Comparison of ENCODE assay signal across 28 cellular contexts in the genomic region with DNA sequence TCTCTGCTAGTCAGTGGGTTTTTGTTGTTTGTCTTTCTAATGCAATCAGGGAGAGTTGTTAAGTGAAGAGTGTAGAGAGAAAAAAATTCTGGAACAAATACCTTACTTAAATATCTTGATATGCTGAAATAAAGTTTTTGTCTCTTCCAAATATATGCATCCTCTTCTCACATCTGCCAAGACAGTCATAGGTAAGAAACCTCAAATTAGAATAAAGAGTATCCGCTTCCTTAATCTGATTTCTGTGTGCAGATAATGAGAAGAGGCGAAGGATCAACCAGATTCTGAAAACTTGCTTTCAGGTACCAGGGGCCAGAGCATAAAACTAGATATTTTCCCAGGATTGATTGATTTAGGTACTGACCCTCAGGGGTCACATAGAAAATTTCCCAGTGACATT. TPM values are rescaled to one million over a fixed set of nuclear protein-coding genes. Genes with fewer than 3 reads are reported as not detected.
A peak's percentile ranks its signal among the peaks of the same experiment; 100 is the strongest.
DNase-seq lines count a peak whose midpoint lies in the region; ATAC-seq, FAIRE-seq and TF ChIP-seq lines count a peak whose summit lies in the region.
"Had no signal": no experiment of that assay in that cellular context is flagged by ENCODE, and none has a peak within 500 bp of the region (broad histone marks: within the 10 kb centered on the region; RNA-seq: fewer than 3 reads in every experiment).

No MANE protein-coding gene starts in this region.

- no CpG with 5 or more reads among the region's 2 CpGs for WGBS in mesendoderm (ENCODE audit: extremely low coverage, insufficient coverage, low lambda C conversion rate)
- WGBS in suprapubic skin: 88% methylated on average over 2 of the region's 2 CpGs

- H2BK5ac ChIP-seq in mesendoderm (ENCODE audit: low read length): no peak overlapping the region

- H3K56ac ChIP-seq in mesendoderm (ENCODE audit: low read length): no peak overlapping the region

- no peaks in the 10 kb centered on the region for H4K20me1 ChIP-seq in endothelial cell of umbilical vein (replicated peaks; ENCODE audit: control insufficient read depth, extremely low read depth, insufficient read depth, low read length)

- no peak overlapping the region for H3K4ac ChIP-seq in mesendoderm (ENCODE audit: low read depth, low read length)

- TF ChIP-seq CTCF in endothelial cell of umbilical vein (IDR thresholded peaks at IDR 0.05; ENCODE audit: extremely low read depth in 1 of 2, insufficient read depth in 1 of 2, low read depth in 1 of 2, low read length in 2 of 2): no peak
- no peak for TF ChIP-seq CTCF in suprapubic skin (IDR thresholded peaks at IDR 0.05)

- H4K5ac ChIP-seq in mesendoderm (ENCODE audit: low read length): no peak overlapping the region

- peaks cover 8% of the 10 kb centered on the region for H3K9me3 Mint-ChIP-seq in activated naive CD8-positive, alpha-beta T cell treated with anti-CD3 and anti-CD28 coated beads, Interleukin-2, amount 10 ng/mL, durations not matched to agents 7 days and 5 days
- H3K9me3 Mint-ChIP-seq in activated naive CD8-positive, alpha-beta T cell treated with anti-CD3 and anti-CD28 coated beads, Interleukin-2, amount 50 U/mL, for 24 hours: peaks cover 12% of the 10 kb centered on the region
- H3K9me3 Mint-ChIP-seq: immature natural killer cell had no signal

- no peak overlapping the region for H2AFZ ChIP-seq in endothelial cell of umbilical vein (ENCODE audit: low read depth, low read length)

- H3K23ac ChIP-seq in mesendoderm (ENCODE audit: low read length): no peak overlapping the region

- H3K36me3 ChIP-seq in endothelial cell of umbilical vein (ENCODE audit: control insufficient read depth in 2 of 2, extremely low read depth in 1 of 2, insufficient read depth in 2 of 2, low read length in 2 of 2) (no peaks in the 10 kb centered on the region), mesendoderm (ENCODE audit: control insufficient read depth, insufficient read depth, low read length) (no peaks in the 10 kb centered on the region), suprapubic skin (no peaks in the 10 kb centered on the region)
- H3K36me3 ChIP-seq in effector memory CD4-positive, alpha-beta T cell (ENCODE audit: control insufficient read depth, insufficient read depth, low read length): no peaks in the 10 kb centered on the region
- H3K36me3 ChIP-seq: BE2C, SJSA1, tibial artery had no signal

- H3K9me3 ChIP-seq in endothelial cell of umbilical vein (replicated peaks; ENCODE audit: control insufficient read depth, insufficient read depth, low read length): no peaks in the 10 kb centered on the region
- H3K9me3 ChIP-seq in suprapubic skin: peaks cover 3% of the 10 kb centered on the region
- H3K9me3 ChIP-seq in effector memory CD4-positive, alpha-beta T cell (ENCODE audit: control insufficient read depth, low read length): no peaks in the 10 kb centered on the region
- H3K9me3 ChIP-seq: BE2C, psoas muscle, SJSA1 had no signal

- BruUV-seq in endothelial cell of umbilical vein (replicated peaks; lab: Mats Ljungman, UMichigan): no TSS peak

- ATAC-seq in activated naive CD8-positive, alpha-beta T cell treated with anti-CD3 and anti-CD28 coated beads, Interleukin-2, amount 10 ng/mL, durations not matched to agents 7 days and 5 days (ENCODE audit: low read depth): peak; percentile 45
- ATAC-seq in activated naive CD8-positive, alpha-beta T cell treated with anti-CD3 and anti-CD28 coated beads, Interleukin-2, amount 50 U/mL, for 24 hours: no peak
- ATAC-seq: K562, left colon, psoas muscle had no signal

- TF ChIP-seq EP300 in suprapubic skin (IDR thresholded peaks at IDR 0.05): no peak

- no peaks in the 10 kb centered on the region for H3K27me3 Mint-ChIP-seq in activated naive CD8-positive, alpha-beta T cell treated with anti-CD3 and anti-CD28 coated beads, Interleukin-2, amount 10 ng/mL, durations not matched to agents 7 days and 5 days
- no peaks in the 10 kb centered on the region for H3K27me3 Mint-ChIP-seq in activated naive CD8-positive, alpha-beta T cell treated with anti-CD3 and anti-CD28 coated beads, Interleukin-2, amount 50 U/mL, for 24 hours
- H3K27me3 Mint-ChIP-seq: stimulated activated naive CD8-positive, alpha-beta T cell treated with anti-CD3 and anti-CD28 coated beads, Interleukin-15, Interleukin-2, amounts not matched to agents 100 ng/mL and 50 ng/mL, for 24 hours had no signal

- H2BK120ac ChIP-seq in mesendoderm (ENCODE audit: low read depth, low read length): no peak overlapping the region

- H3K27me3 ChIP-seq in endothelial cell of umbilical vein (ENCODE audit: control insufficient read depth in 2 of 2, insufficient read depth in 2 of 2, low read length in 2 of 2): no peaks in the 10 kb centered on the region
- H3K27me3 ChIP-seq in mesendoderm (ENCODE audit: insufficient read depth, low read length, poor library complexity): no peaks in the 10 kb centered on the region
- H3K27me3 ChIP-seq in suprapubic skin: no peaks in the 10 kb centered on the region
- H3K27me3 ChIP-seq in effector memory CD4-positive, alpha-beta T cell (replicated peaks; ENCODE audit: control insufficient read depth, insufficient read depth, low read length, poor library complexity, severe bottlenecking): no peaks in the 10 kb centered on the region
- H3K27me3 ChIP-seq: BE2C, tibial artery had no signal

- H3K79me1 ChIP-seq in mesendoderm (ENCODE audit: low read length): no peaks in the 10 kb centered on the region

- H2BK15ac ChIP-seq in mesendoderm (replicated peaks; ENCODE audit: low read depth): no peak overlapping the region

- H3K4me1 Mint-ChIP-seq in activated naive CD8-positive, alpha-beta T cell treated with anti-CD3 and anti-CD28 coated beads, Interleukin-2, amount 10 ng/mL, durations not matched to agents 7 days and 5 days: peaks cover 13% of the 10 kb centered on the region
- peaks cover 24% of the 10 kb centered on the region for H3K4me1 Mint-ChIP-seq in activated naive CD8-positive, alpha-beta T cell treated with anti-CD3 and anti-CD28 coated beads, Interleukin-2, amount 50 U/mL, for 24 hours
- H3K4me1 Mint-ChIP-seq: immature natural killer cell had no signal

- no peak for TF ChIP-seq POLR2A in endothelial cell of umbilical vein (IDR thresholded peaks at IDR 0.05; ENCODE audit: low read depth, low read length)
- TF ChIP-seq POLR2A in suprapubic skin (IDR thresholded peaks at IDR 0.05): no peak

- H3K4me3 Mint-ChIP-seq in activated naive CD8-positive, alpha-beta T cell treated with anti-CD3 and anti-CD28 coated beads, Interleukin-2, amount 10 ng/mL, durations not matched to agents 7 days and 5 days: peak overlapping the region; percentile 43
- H3K4me3 Mint-ChIP-seq in activated naive CD8-positive, alpha-beta T cell treated with anti-CD3 and anti-CD28 coated beads, Interleukin-2, amount 50 U/mL, for 24 hours: no peak overlapping the region
- H3K4me3 Mint-ChIP-seq: immature natural killer cell; stimulated activated naive CD8-positive, alpha-beta T cell treated with anti-CD3 and anti-CD28 coated beads, Interleukin-15, Interleukin-2, amounts not matched to agents 100 ng/mL and 50 ng/mL, for 24 hours had no signal

- H3K9ac ChIP-seq in endothelial cell of umbilical vein (replicated peaks; ENCODE audit: extremely low read depth, insufficient read depth, low read length): no peak overlapping the region
- no peak overlapping the region for H3K9ac ChIP-seq in mesendoderm (ENCODE audit: low read length)

- H3K4me3 ChIP-seq in endothelial cell of umbilical vein (replicated peaks in 1 of 3; ENCODE audit: insufficient read depth in 1 of 3, low read depth in 1 of 3, low read length in 3 of 3) (no peak overlapping the region), mesendoderm (ENCODE audit: low read length) (no peak overlapping the region), suprapubic skin (no peak overlapping the region)
- H3K4me3 ChIP-seq in effector memory CD4-positive, alpha-beta T cell (ENCODE audit: insufficient read depth, low read depth, low read length, poor library complexity, severe bottlenecking): no peak overlapping the region
- H3K4me3 ChIP-seq: K562, psoas muscle, SJSA1, tibial artery had no signal

- no peak for DNase-seq in activated naive CD8-positive, alpha-beta T cell treated with anti-CD3 and anti-CD28 coated beads, Interleukin-2, amount 10 ng/mL, durations not matched to agents 7 days and 5 days
- no peak for DNase-seq in activated naive CD8-positive, alpha-beta T cell treated with anti-CD3 and anti-CD28 coated beads, Interleukin-2, amount 50 U/mL, for 24 hours
- DNase-seq in NOMO-1 treated with DMSO at 0.1 percent for 48 hours (lab: John Stamatoyannopoulos, UW; ENCODE audit: unreplicated experiment) (peak; percentile 30), endothelial cell of umbilical vein (ENCODE audit: low read depth, low spot score) (no peak), mesendoderm (no peak), suprapubic skin (ENCODE audit: low spot score in 2 of 2) (no peak), NCI-H2081 treated with DMSO at 0.1 percent for 48 hours (lab: John Stamatoyannopoulos, UW) (no peak)
- DNase-seq in effector memory CD4-positive, alpha-beta T cell: no peak
- DNase-seq: ACHN; activated CD8-positive, alpha-beta memory T cell treated with anti-CD3 and anti-CD28 coated beads for 24 hours; BE2C; central memory CD4-positive, alpha-beta T cell; dermis blood vessel endothelial cell; hippocampal formation; immature natural killer cell; left colon; NCI-H1417; NCI-H345; NCI-H748 treated with DMSO at 0.1 percent for 48 hours; nucleus accumbens; psoas muscle; tibial artery had no signal

- no peak overlapping the region for H4K8ac ChIP-seq in mesendoderm (ENCODE audit: low read depth, low read length)

- dilution Hi-C loops in endothelial cell of umbilical vein (cut with MboI; ENCODE audit: extremely low pct_ligation_motif_present, low sequenced_read_pairs): no loop called here

- FAIRE-seq in endothelial cell of umbilical vein (lab: Jason Lieb, UNC): peak; percentile 31
- FAIRE-seq: endometrium, frontal cortex, G401.6 had no signal

- CTCF ChIA-PET in endothelial cell of umbilical vein (lab: Charles Lee): interaction anchor here (0.9 to 1.4 kb wide), 2 partner anchors 53 to 111 kb away, joined by 3 to 4 read pairs; no protein-coding TSS in a partner anchor

- intact Hi-C loops in endothelial cell of umbilical vein (cut with micrococcal nuclease): no loop called here

- H3K27ac ChIP-seq in endothelial cell of umbilical vein (ENCODE audit: insufficient read depth, low read depth, low read length) (no peak overlapping the region), mesendoderm (ENCODE audit: low read depth, low read length) (no peak overlapping the region), suprapubic skin (no peak overlapping the region)
- H3K27ac ChIP-seq in effector memory CD4-positive, alpha-beta T cell (ENCODE audit: insufficient read depth, low read length, poor library complexity, severe bottlenecking): no peak overlapping the region
- H3K27ac ChIP-seq: psoas muscle, SJSA1, tibial artery had no signal

- H3K4me1 ChIP-seq in endothelial cell of umbilical vein (ENCODE audit: control insufficient read depth, extremely low read depth, insufficient read depth, low read length) (no peaks in the 10 kb centered on the region), mesendoderm (ENCODE audit: control insufficient read depth, low read depth, low read length) (no peaks in the 10 kb centered on the region), suprapubic skin (peaks cover 9% of the 10 kb centered on the region)
- H3K4me1 ChIP-seq in effector memory CD4-positive, alpha-beta T cell (ENCODE audit: control insufficient read depth, insufficient read depth, low read length, poor library complexity, severe bottlenecking): peaks cover 15% of the 10 kb centered on the region
- H3K4me1 ChIP-seq: BE2C, psoas muscle, SJSA1, tibial artery had no signal

- H3K27ac Mint-ChIP-seq in activated naive CD8-positive, alpha-beta T cell treated with anti-CD3 and anti-CD28 coated beads, Interleukin-2, amount 10 ng/mL, durations not matched to agents 7 days and 5 days: peak overlapping the region; percentile 31
- no peak overlapping the region for H3K27ac Mint-ChIP-seq in activated naive CD8-positive, alpha-beta T cell treated with anti-CD3 and anti-CD28 coated beads, Interleukin-2, amount 50 U/mL, for 24 hours
- H3K27ac Mint-ChIP-seq: immature natural killer cell; stimulated activated naive CD8-positive, alpha-beta T cell treated with anti-CD3 and anti-CD28 coated beads, Interleukin-15, Interleukin-2, amounts not matched to agents 100 ng/mL and 50 ng/mL, for 24 hours had no signal

- H3K79me2 ChIP-seq in endothelial cell of umbilical vein (ENCODE audit: control insufficient read depth, insufficient read depth, low read length) (no peaks in the 10 kb centered on the region), mesendoderm (ENCODE audit: control insufficient read depth, insufficient read depth, low read length) (no peaks in the 10 kb centered on the region)

- POLR2A ChIA-PET in activated naive CD8-positive, alpha-beta T cell treated with anti-CD3 and anti-CD28 coated beads, Interleukin-2, amount 10 ng/mL, durations not matched to agents 7 days and 5 days (lab: Charles Lee): no interaction called here
- POLR2A ChIA-PET in endothelial cell of umbilical vein (lab: Charles Lee): no interaction called here

- H3K9me1 ChIP-seq in endothelial cell of umbilical vein (replicated peaks; ENCODE audit: control insufficient read depth, extremely low read depth, insufficient read depth, low read length): no peaks in the 10 kb centered on the region

- peaks cover 4% of the 10 kb centered on the region for H3K36me3 Mint-ChIP-seq in activated naive CD8-positive, alpha-beta T cell treated with anti-CD3 and anti-CD28 coated beads, Interleukin-2, amount 10 ng/mL, durations not matched to agents 7 days and 5 days
- H3K36me3 Mint-ChIP-seq in activated naive CD8-positive, alpha-beta T cell treated with anti-CD3 and anti-CD28 coated beads, Interleukin-2, amount 50 U/mL, for 24 hours (ENCODE audit: low read depth): no peaks in the 10 kb centered on the region
- H3K36me3 Mint-ChIP-seq: immature natural killer cell had no signal

- no peak overlapping the region for H2AK5ac ChIP-seq in mesendoderm (ENCODE audit: low read length)

- no peak overlapping the region for H3K18ac ChIP-seq in mesendoderm (ENCODE audit: low read length)

- no peak overlapping the region for H3K4me2 ChIP-seq in endothelial cell of umbilical vein (ENCODE audit: insufficient read depth, low read length)
- no peak overlapping the region for H3K4me2 ChIP-seq in mesendoderm (ENCODE audit: low read length)

RNA-seq across cellular contexts. Expression of a gene that starts 11.3 kb away (rescaled TPM):
- total RNA-seq in activated naive CD8-positive, alpha-beta T cell treated with anti-CD3 and anti-CD28 coated beads, Interleukin-2, amount 10 ng/mL, durations not matched to agents 7 days and 5 days: 10 to 100 TPM; 46.1 to 48.9 TPM
- total RNA-seq in endothelial cell of umbilical vein: 345 and 361 TPM in 2 replicates
- polyA plus RNA-seq in endothelial cell of umbilical vein: 80.3 and 135 TPM in 2 replicates
- polyA plus RNA-seq in endothelial cell of umbilical vein (2011; cell fraction: cytosol; rRNA removed): 83.9 and 119 TPM in 2 replicates
- polyA plus RNA-seq in endothelial cell of umbilical vein (2011; cell fraction: nucleus; rRNA removed): 120 and 134 TPM in 2 replicates
- polyA plus RNA-seq in endothelial cell of umbilical vein (2012): 175 and 248 TPM in 2 replicates
- 460 and 502 TPM in 2 replicates for polyA minus RNA-seq in endothelial cell of umbilical vein
- 73.7 TPM for polyA minus RNA-seq in endothelial cell of umbilical vein (2011; cell fraction: cytosol; rRNA and poly(A)+ RNA removed)
- 278 and 424 TPM in 2 replicates for polyA minus RNA-seq in endothelial cell of umbilical vein (2011; cell fraction: nucleus; rRNA and poly(A)+ RNA removed)
- polyA plus RNA-seq in mesendoderm (2013, experiment 1 of 2): 7.6 TPM
- polyA plus RNA-seq in mesendoderm (2013, experiment 2 of 2): 7.3 TPM
- 100 to 1,000 TPM in 1 of 4 donors, 10 to 100 TPM in 3; 47.0 to 110 (median 87.5) TPM for total RNA-seq in suprapubic skin
